11 cellular contexts compared by ENCODE assay signal in genomic region chr11:61061081-61061826, GRCh38.
DNase-seq lines count a peak whose midpoint lies in the region; ATAC-seq and TF ChIP-seq lines count a peak whose summit lies in the region.
"Had no signal": no experiment of that assay in that cellular context is flagged by ENCODE, and none has a peak within 500 bp of the region (broad histone marks: within the 10 kb centered on the region; RNA-seq: fewer than 3 reads in every experiment).

No MANE protein-coding gene starts in this region.

- TF ChIP-seq CTCF in coronary artery (IDR thresholded peaks at IDR 0.05), result no peak

- peak; percentile 54 for ATAC-seq in HG03469 (IDR thresholded peaks at IDR 0.05; ENCODE audit: unreplicated experiment)

- no peak overlapping the region for H3K27ac ChIP-seq in coronary artery
- H3K27ac ChIP-seq: 22Rv1, cardiac muscle cell, tibial artery had no signal

- DNase-seq in DMS53 (lab: John Stamatoyannopoulos, UW), result peak; percentile 18
- DNase-seq in DMS53 treated with DMSO at 0.1 percent for 48 hours (lab: John Stamatoyannopoulos, UW; ENCODE audit: unreplicated experiment), result no peak
- DNase-seq in activated CD4-positive, CD25-positive, alpha-beta regulatory T cell treated with anti-CD3 and anti-CD28 coated beads, Interleukin-2, amount 50 U/mL, for 72 hours, result peak; percentile 69
- DNase-seq in coronary artery (ENCODE audit: low spot score), result peak; percentile 49
- DNase-seq in stimulated activated CD8-positive, alpha-beta memory T cell treated with anti-CD3 and anti-CD28 coated beads, Interleukin-15, amount 100 ng/mL, for 4 hours (ENCODE audit: low read depth in 2 of 2), result peak; percentile 49 to 68
- DNase-seq in pons (ENCODE audit: low spot score), result no peak
- DNase-seq in NCI-H82 treated with DMSO at 0.1 percent for 48 hours (lab: John Stamatoyannopoulos, UW; ENCODE audit: unreplicated experiment), result no peak

- H3K4me3 ChIP-seq in coronary artery, result no peak overlapping the region
- H3K4me3 ChIP-seq: cardiac muscle cell, tibial artery had no signal

Comparison
In these comparisons a context has a peak if more than half of its experiments do, and no peak if none do; other contexts are left out.
1. DNase-seq: peak in DMS53 (single experiment), activated CD4-positive, CD25-positive, alpha-beta regulatory T cell treated with anti-CD3 and anti-CD28 coated beads, Interleukin-2, amount 50 U/mL, for 72 hours (single experiment), coronary artery (single experiment) and stimulated activated CD8-positive, alpha-beta memory T cell treated with anti-CD3 and anti-CD28 coated beads, Interleukin-15, amount 100 ng/mL, for 4 hours (2 of 2); none in DMS53 treated with DMSO at 0.1 percent for 48 hours (single experiment), pons (single experiment) and NCI-H82 treated with DMSO at 0.1 percent for 48 hours (single experiment).